ENCODE assay signal across 24 cellular contexts in genomic region chr5:16522096-16522495, GRCh38. TPM values are rescaled to one million over a fixed set of nuclear protein-coding genes. Genes with fewer than 3 reads are reported as not detected.
A peak's percentile ranks its signal among the peaks of the same experiment; 100 is the strongest.
DNase-seq lines count a peak whose midpoint lies in the region; ATAC-seq and TF ChIP-seq lines count a peak whose summit lies in the region.
"Had no signal": no experiment of that assay in that cellular context is flagged by ENCODE, and none has a peak within 500 bp of the region (broad histone marks: within the 10 kb centered on the region; RNA-seq: fewer than 3 reads in every experiment).

No MANE protein-coding gene starts in this region.

- no peaks in the 10 kb centered on the region for H3K4me1 ChIP-seq in HUES48 (ENCODE audit: control insufficient read depth, insufficient read depth, low read length)
- H3K4me1 ChIP-seq: left lung, neural progenitor cell, psoas muscle had no signal

- no peaks in the 10 kb centered on the region for H3K36me3 Mint-ChIP-seq in dendritic cell treated with granulocyte-macrophage colony-stimulating factor and Interleukin-4, amounts not matched to agents 40 ng/mL and 50 ng/mL, for 4 days (ENCODE audit: low read depth)
- no peaks in the 10 kb centered on the region for H3K36me3 Mint-ChIP-seq in neural crest cell (ENCODE audit: low read depth)
- H3K36me3 Mint-ChIP-seq: mesothelial cell of epicardium, neural progenitor cell had no signal

- no peak for TF ChIP-seq CTCF in neural crest cell (conservative IDR thresholded peaks at IDR 0.05)

- peak overlapping the region; percentile 13 for H3K27ac Mint-ChIP-seq in dendritic cell treated with granulocyte-macrophage colony-stimulating factor and Interleukin-4, amounts not matched to agents 40 ng/mL and 50 ng/mL, for 4 days
- H3K27ac Mint-ChIP-seq in neural crest cell (ENCODE audit: unreplicated experiment) = peak overlapping the region; percentile 83
- H3K27ac Mint-ChIP-seq: activated T-helper 1 cell treated with anti-CD3 and anti-CD28 coated beads, Interleukin-12 subunit alpha, Interleukin-12 subunit beta, Interleukin-2, Interleukin-4 antibody, amounts not matched to agents 30 ng/mL and 10 ng/mL and 1 ng/mL, durations not matched to agents 14 hours and 24 hours and 36 hours; H9; mesothelial cell of epicardium; neural progenitor cell had no signal

- H3K4me1 Mint-ChIP-seq in dendritic cell treated with granulocyte-macrophage colony-stimulating factor and Interleukin-4, amounts not matched to agents 40 ng/mL and 50 ng/mL, for 4 days (ENCODE audit: low read depth) = peaks cover 36% of the 10 kb centered on the region
- H3K4me1 Mint-ChIP-seq in neural crest cell = no peaks in the 10 kb centered on the region
- H3K4me1 Mint-ChIP-seq: H9, neural progenitor cell had no signal

- no peaks in the 10 kb centered on the region for H3K27me3 ChIP-seq in HUES48 (ENCODE audit: control insufficient read depth, insufficient read depth, low read length)
- H3K27me3 ChIP-seq: left lung, neural progenitor cell had no signal

- DNase-seq in OCI-M1 (lab: John Stamatoyannopoulos, UW) = peak; percentile 54
- no peak for DNase-seq in neural crest cell (ENCODE audit: low read depth, low spot score)
- DNase-seq in NCI-H748 treated with DMSO at 0.1 percent for 48 hours (lab: John Stamatoyannopoulos, UW) = no peak
- DNase-seq in foreskin melanocyte = no peak
- DNase-seq: activated CD4-positive, alpha-beta T cell treated with anti-CD3 and anti-CD28 coated beads for 4 hours; DMS79; glutamatergic neuron; H9; left lung; NCI-H2171; NCI-H524 treated with DMSO at 0.1 percent for 48 hours; psoas muscle; Right ventricle myocardium superior; stimulated activated naive CD4-positive, alpha-beta T cell had no signal

- H3K9ac ChIP-seq in HUES48 (ENCODE audit: low read depth, low read length) = no peak overlapping the region
- H3K9ac ChIP-seq: neural progenitor cell had no signal

- no peak for ATAC-seq in GM18511 (IDR thresholded peaks at IDR 0.05; ENCODE audit: unreplicated experiment)
- ATAC-seq in GM21423 (IDR thresholded peaks at IDR 0.05; ENCODE audit: unreplicated experiment) = no peak
- ATAC-seq: activated naive CD4-positive, alpha-beta T cell treated with anti-CD3 and anti-CD28 coated beads, Interleukin-2, amount 50 U/mL, for 72 hours; psoas muscle had no signal

- H3K9me3 ChIP-seq in HUES48 (ENCODE audit: control insufficient read depth, insufficient read depth, low read length) = no peaks in the 10 kb centered on the region
- H3K9me3 ChIP-seq: left lung, psoas muscle had no signal

- no peak overlapping the region for H3K4me3 ChIP-seq in HUES48 (ENCODE audit: low read depth, low read length)
- H3K4me3 ChIP-seq: left lung, neural progenitor cell, psoas muscle, smooth muscle cell had no signal

- intact Hi-C loops in dendritic cell treated with granulocyte-macrophage colony-stimulating factor and Interleukin-4, amounts not matched to agents 40 ng/mL and 50 ng/mL, for 4 days (cut with micrococcal nuclease) = no loop called here

- no peak overlapping the region for H3K4me3 Mint-ChIP-seq in dendritic cell treated with granulocyte-macrophage colony-stimulating factor and Interleukin-4, amounts not matched to agents 40 ng/mL and 50 ng/mL, for 4 days
- H3K4me3 Mint-ChIP-seq in neural crest cell = no peak overlapping the region
- H3K4me3 Mint-ChIP-seq: activated T-helper 1 cell treated with anti-CD3 and anti-CD28 coated beads, Interleukin-12 subunit alpha, Interleukin-12 subunit beta, Interleukin-2, Interleukin-4 antibody, amounts not matched to agents 30 ng/mL and 10 ng/mL and 1 ng/mL, durations not matched to agents 14 hours and 24 hours and 36 hours; H9; IgD-negative memory B cell; mesothelial cell of epicardium; neural progenitor cell had no signal

- H3K27me3 Mint-ChIP-seq in dendritic cell treated with granulocyte-macrophage colony-stimulating factor and Interleukin-4, amounts not matched to agents 40 ng/mL and 50 ng/mL, for 4 days = no peaks in the 10 kb centered on the region
- H3K27me3 Mint-ChIP-seq in neural crest cell (ENCODE audit: low read depth) = peaks cover 2% of the 10 kb centered on the region
- H3K27me3 Mint-ChIP-seq: IgD-negative memory B cell had no signal

- no peaks in the 10 kb centered on the region for H3K9me3 Mint-ChIP-seq in dendritic cell treated with granulocyte-macrophage colony-stimulating factor and Interleukin-4, amounts not matched to agents 40 ng/mL and 50 ng/mL, for 4 days
- H3K9me3 Mint-ChIP-seq in neural crest cell = no peaks in the 10 kb centered on the region
- H3K9me3 Mint-ChIP-seq: activated T-helper 1 cell treated with anti-CD3 and anti-CD28 coated beads, Interleukin-12 subunit alpha, Interleukin-12 subunit beta, Interleukin-2, Interleukin-4 antibody, amounts not matched to agents 30 ng/mL and 10 ng/mL and 1 ng/mL, durations not matched to agents 14 hours and 24 hours and 36 hours; H9; IgD-negative memory B cell; mesothelial cell of epicardium; neural progenitor cell had no signal

- peak overlapping the region; percentile 78 for H3K27ac ChIP-seq in HUES48 (ENCODE audit: low read depth, low read length)
- H3K27ac ChIP-seq: left lung, neural progenitor cell, psoas muscle had no signal

- no peaks in the 10 kb centered on the region for H3K36me3 ChIP-seq in HUES48 (ENCODE audit: control insufficient read depth, insufficient read depth, low read length)
- H3K36me3 ChIP-seq: left lung, neural progenitor cell had no signal

RNA-seq across cellular contexts. Expression of gene ZNF622, which starts 56.5 kb away (rescaled TPM):
- total RNA-seq in neural crest cell = 23.9 and 24.0 TPM in 2 replicates
